In genomic region chr4:8303485-8304281, GRCh38 we compare ENCODE assay signal across 1 cellular context.
TF ChIP-seq lines count a peak whose summit lies in the region.

No MANE protein-coding gene starts in this region.

TF ChIP-seq in K562, 482 proteins besides CTCF, POLR2A, EP300 and RAD21 (continued from another document and continues in another):
- TF ChIP-seq ZNF318 (IDR thresholded peaks at IDR 0.05; ENCODE audit: borderline replicate concordance in 1 of 2, low read depth in 1 of 2) (peak in 1 of 2 experiments; percentile 100; a peak in 2 of 4 replicates), CBX2 (IDR thresholded peaks at IDR 0.05; ENCODE audit: insufficient read depth, low read length, poor library complexity, severe bottlenecking) (no peak), RBM14 (IDR thresholded peaks at IDR 0.05; ENCODE audit: borderline replicate concordance, insufficient read depth, low read depth, low read length) (no peak), NCOR1 (IDR thresholded peaks at IDR 0.05) (peak; percentile 99), HSF4 (CRISPR knock-in tag; IDR thresholded peaks at IDR 0.05; ENCODE audit: borderline replicate concordance) (no peak; the same call in 1 of the 2 replicates), MAFG (tag; conservative IDR thresholded peaks at IDR 0.05) (peak; percentile 100), GATAD2A (IDR thresholded peaks at IDR 0.05) (peak; percentile 98), FIP1L1 (IDR thresholded peaks at IDR 0.05; ENCODE audit: low read depth, low read length, poor library complexity, severe bottlenecking) (no peak), SIX5 (IDR thresholded peaks at IDR 0.05; ENCODE audit: borderline replicate concordance in 1 of 2, insufficient read depth in 1 of 2, low read depth in 1 of 2, low read length in 2 of 2) (no peak), SRF (CRISPR knock-in tag; IDR thresholded peaks at IDR 0.05) (no peak), KDM4B (IDR thresholded peaks at IDR 0.05; ENCODE audit: borderline replicate concordance in 2 of 2, low read depth in 1 of 2) (no peak), POU5F1 (IDR thresholded peaks at IDR 0.05; ENCODE audit: borderline replicate concordance, low read depth, low read length, partially characterized antibody) (no peak), HCFC1 (IDR thresholded peaks at IDR 0.05; ENCODE audit: low read depth, low read length) (peak; percentile 33), SFPQ (IDR thresholded peaks at IDR 0.05; ENCODE audit: low read depth, low read length) (no peak), BRD9 (IDR thresholded peaks at IDR 0.05; ENCODE audit: low read depth, partially characterized antibody) (peak; percentile 98), COPS2 (conservative IDR thresholded peaks at IDR 0.05) (no peak), MYC (IDR thresholded peaks at IDR 0.05; ENCODE audit: low read depth, low read length) (peak; percentile 59), MYC (CRISPR knock-in tag; IDR thresholded peaks at IDR 0.05; ENCODE audit: borderline replicate concordance, low read depth) (no peak), LEF1 (IDR thresholded peaks at IDR 0.05) (peak; percentile 96), ZNF217 (CRISPR knock-in tag; IDR thresholded peaks at IDR 0.05) (no peak), SRSF3 (IDR thresholded peaks at IDR 0.05; ENCODE audit: insufficient read depth, low read length) (no peak), SMARCA5 (IDR thresholded peaks at IDR 0.05) (no peak; the same call in 1 of the 2 replicates), SUPT5H (IDR thresholded peaks at IDR 0.05) (no peak), HEY1 (CRISPR knock-in tag; IDR thresholded peaks at IDR 0.05; ENCODE audit: borderline replicate concordance) (no peak), HIVEP1 (CRISPR knock-in tag; IDR thresholded peaks at IDR 0.05) (no peak), L3MBTL2 (IDR thresholded peaks at IDR 0.05) (peak; percentile 63), ZNF24 (IDR thresholded peaks at IDR 0.05) (peak; percentile 98), FOXA3 (CRISPR knock-in tag; conservative IDR thresholded peaks at IDR 0.05 in 1 of 2, IDR thresholded peaks at IDR 0.05 in 1 of 2) (no peak), TARDBP (IDR thresholded peaks at IDR 0.05) (peak; percentile 47; the same call in 1 of the 2 replicates), RCOR1 (IDR thresholded peaks at IDR 0.05; ENCODE audit: borderline replicate concordance in 1 of 2, low read depth in 2 of 2, low read length in 2 of 2) (peak in 1 of 2 experiments; percentile 83; a peak in 2 of 4 replicates), NR2F6 (CRISPR knock-in tag; IDR thresholded peaks at IDR 0.05) (no peak), HNRNPUL1 (IDR thresholded peaks at IDR 0.05; ENCODE audit: low read length) (no peak), HDAC3 (IDR thresholded peaks at IDR 0.05; ENCODE audit: borderline replicate concordance, partially characterized antibody) (peak; percentile 99), PTRF (tag; IDR thresholded peaks at IDR 0.05) (peak; percentile 41; the same call in 1 of the 2 replicates), RFX7 (CRISPR knock-in tag; IDR thresholded peaks at IDR 0.05) (no peak), ZNF695 (CRISPR knock-in tag; IDR thresholded peaks at IDR 0.05) (no peak), FOXK1 (CRISPR knock-in tag; IDR thresholded peaks at IDR 0.05; ENCODE audit: borderline replicate concordance) (0 out of 2 replicates have a peak, but pooled peaks have one; percentile 72), GABPB1 (CRISPR knock-in tag; IDR thresholded peaks at IDR 0.05) (peak; percentile 53; the same call in 1 of the 2 replicates), TAF1 (IDR thresholded peaks at IDR 0.05; ENCODE audit: control insufficient read depth, extremely low read depth, insufficient read depth, low read length, severe bottlenecking) (no peak)
- TF ChIP-seq, protein P1, sequence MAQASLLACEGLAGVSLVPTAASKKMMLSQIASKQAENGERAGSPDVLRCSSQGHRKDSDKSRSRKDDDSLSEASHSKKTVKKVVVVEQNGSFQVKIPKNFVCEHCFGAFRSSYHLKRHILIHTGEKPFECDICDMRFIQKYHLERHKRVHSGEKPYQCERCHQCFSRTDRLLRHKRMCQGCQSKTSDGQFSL (CRISPR knock-in tag; IDR thresholded peaks at IDR 0.05) = no peak
- TF ChIP-seq, protein P1 (tag; IDR thresholded peaks at IDR 0.05) = peak in 1 of 2 experiments; percentile 52; a peak in 1 of 4 replicates
- TF ChIP-seq, protein P2, sequence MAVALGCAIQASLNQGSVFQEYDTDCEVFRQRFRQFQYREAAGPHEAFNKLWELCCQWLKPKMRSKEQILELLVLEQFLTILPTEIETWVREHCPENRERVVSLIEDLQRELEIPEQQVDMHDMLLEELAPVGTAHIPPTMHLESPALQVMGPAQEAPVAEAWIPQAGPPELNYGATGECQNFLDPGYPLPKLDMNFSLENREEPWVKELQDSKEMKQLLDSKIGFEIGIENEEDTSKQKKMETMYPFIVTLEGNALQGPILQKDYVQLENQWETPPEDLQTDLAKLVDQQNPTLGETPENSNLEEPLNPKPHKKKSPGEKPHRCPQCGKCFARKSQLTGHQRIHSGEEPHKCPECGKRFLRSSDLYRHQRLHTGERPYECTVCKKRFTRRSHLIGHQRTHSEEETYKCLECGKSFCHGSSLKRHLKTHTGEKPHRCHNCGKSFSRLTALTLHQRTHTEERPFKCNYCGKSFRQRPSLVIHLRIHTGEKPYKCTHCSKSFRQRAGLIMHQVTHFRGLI (CRISPR knock-in tag; IDR thresholded peaks at IDR 0.05) = 0 out of 2 replicates have a peak, but pooled peaks have one; percentile 54
- TF ChIP-seq, protein P3, sequence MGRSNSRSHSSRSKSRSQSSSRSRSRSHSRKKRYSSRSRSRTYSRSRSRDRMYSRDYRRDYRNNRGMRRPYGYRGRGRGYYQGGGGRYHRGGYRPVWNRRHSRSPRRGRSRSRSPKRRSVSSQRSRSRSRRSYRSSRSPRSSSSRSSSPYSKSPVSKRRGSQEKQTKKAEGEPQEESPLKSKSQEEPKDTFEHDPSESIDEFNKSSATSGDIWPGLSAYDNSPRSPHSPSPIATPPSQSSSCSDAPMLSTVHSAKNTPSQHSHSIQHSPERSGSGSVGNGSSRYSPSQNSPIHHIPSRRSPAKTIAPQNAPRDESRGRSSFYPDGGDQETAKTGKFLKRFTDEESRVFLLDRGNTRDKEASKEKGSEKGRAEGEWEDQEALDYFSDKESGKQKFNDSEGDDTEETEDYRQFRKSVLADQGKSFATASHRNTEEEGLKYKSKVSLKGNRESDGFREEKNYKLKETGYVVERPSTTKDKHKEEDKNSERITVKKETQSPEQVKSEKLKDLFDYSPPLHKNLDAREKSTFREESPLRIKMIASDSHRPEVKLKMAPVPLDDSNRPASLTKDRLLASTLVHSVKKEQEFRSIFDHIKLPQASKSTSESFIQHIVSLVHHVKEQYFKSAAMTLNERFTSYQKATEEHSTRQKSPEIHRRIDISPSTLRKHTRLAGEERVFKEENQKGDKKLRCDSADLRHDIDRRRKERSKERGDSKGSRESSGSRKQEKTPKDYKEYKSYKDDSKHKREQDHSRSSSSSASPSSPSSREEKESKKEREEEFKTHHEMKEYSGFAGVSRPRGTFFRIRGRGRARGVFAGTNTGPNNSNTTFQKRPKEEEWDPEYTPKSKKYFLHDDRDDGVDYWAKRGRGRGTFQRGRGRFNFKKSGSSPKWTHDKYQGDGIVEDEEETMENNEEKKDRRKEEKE (IDR thresholded peaks at IDR 0.05; ENCODE audit: borderline replicate concordance in 1 of 2, control insufficient read depth in 1 of 2, low read depth in 2 of 2, low read length in 1 of 2) = no peak
- TF ChIP-seq, protein P4, sequence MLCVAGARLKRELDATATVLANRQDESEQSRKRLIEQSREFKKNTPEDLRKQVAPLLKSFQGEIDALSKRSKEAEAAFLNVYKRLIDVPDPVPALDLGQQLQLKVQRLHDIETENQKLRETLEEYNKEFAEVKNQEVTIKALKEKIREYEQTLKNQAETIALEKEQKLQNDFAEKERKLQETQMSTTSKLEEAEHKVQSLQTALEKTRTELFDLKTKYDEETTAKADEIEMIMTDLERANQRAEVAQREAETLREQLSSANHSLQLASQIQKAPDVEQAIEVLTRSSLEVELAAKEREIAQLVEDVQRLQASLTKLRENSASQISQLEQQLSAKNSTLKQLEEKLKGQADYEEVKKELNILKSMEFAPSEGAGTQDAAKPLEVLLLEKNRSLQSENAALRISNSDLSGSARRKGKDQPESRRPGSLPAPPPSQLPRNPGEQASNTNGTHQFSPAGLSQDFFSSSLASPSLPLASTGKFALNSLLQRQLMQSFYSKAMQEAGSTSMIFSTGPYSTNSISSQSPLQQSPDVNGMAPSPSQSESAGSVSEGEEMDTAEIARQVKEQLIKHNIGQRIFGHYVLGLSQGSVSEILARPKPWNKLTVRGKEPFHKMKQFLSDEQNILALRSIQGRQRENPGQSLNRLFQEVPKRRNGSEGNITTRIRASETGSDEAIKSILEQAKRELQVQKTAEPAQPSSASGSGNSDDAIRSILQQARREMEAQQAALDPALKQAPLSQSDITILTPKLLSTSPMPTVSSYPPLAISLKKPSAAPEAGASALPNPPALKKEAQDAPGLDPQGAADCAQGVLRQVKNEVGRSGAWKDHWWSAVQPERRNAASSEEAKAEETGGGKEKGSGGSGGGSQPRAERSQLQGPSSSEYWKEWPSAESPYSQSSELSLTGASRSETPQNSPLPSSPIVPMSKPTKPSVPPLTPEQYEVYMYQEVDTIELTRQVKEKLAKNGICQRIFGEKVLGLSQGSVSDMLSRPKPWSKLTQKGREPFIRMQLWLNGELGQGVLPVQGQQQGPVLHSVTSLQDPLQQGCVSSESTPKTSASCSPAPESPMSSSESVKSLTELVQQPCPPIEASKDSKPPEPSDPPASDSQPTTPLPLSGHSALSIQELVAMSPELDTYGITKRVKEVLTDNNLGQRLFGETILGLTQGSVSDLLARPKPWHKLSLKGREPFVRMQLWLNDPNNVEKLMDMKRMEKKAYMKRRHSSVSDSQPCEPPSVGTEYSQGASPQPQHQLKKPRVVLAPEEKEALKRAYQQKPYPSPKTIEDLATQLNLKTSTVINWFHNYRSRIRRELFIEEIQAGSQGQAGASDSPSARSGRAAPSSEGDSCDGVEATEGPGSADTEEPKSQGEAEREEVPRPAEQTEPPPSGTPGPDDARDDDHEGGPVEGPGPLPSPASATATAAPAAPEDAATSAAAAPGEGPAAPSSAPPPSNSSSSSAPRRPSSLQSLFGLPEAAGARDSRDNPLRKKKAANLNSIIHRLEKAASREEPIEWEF (CRISPR knock-in tag; IDR thresholded peaks at IDR 0.05) = 0 out of 2 replicates have a peak, but pooled peaks have one; percentile 46
